16 cellular contexts compared by ENCODE assay signal in genomic region chr17:82787081-82787848, GRCh38. TPM values are rescaled to one million over a fixed set of nuclear protein-coding genes. Genes with fewer than 3 reads are reported as not detected.
DNase-seq lines count a peak whose midpoint lies in the region; ATAC-seq and TF ChIP-seq lines count a peak whose summit lies in the region.
"Had no signal": no experiment of that assay in that cellular context is flagged by ENCODE, and none has a peak within 500 bp of the region (broad histone marks: within the 10 kb centered on the region; RNA-seq: fewer than 3 reads in every experiment).

No MANE protein-coding gene starts in this region.

- intact Hi-C loops in MCF 10A (cut with micrococcal nuclease), result loop anchor here (1.0 kb wide), 1 partner anchor 89 kb away; no protein-coding TSS in a partner anchor

- H3K4me3 Mint-ChIP-seq in MCF 10A (ENCODE audit: unreplicated experiment), result peak overlapping the region; percentile 51
- no peak overlapping the region for H3K4me3 Mint-ChIP-seq in mesothelial cell of epicardium
- H3K4me3 Mint-ChIP-seq: activated naive CD4-positive, alpha-beta T cell treated with anti-CD3 and anti-CD28 coated beads for 36 hours; CD14-positive monocyte; endodermal cell had no signal

- no peak overlapping the region for H3K27ac ChIP-seq in tibial nerve
- H3K27ac ChIP-seq: pancreas had no signal

- no peaks in the 10 kb centered on the region for H3K9me3 ChIP-seq in tibial nerve
- H3K9me3 ChIP-seq: pancreas had no signal

- no peaks in the 10 kb centered on the region for H3K27me3 ChIP-seq in tibial nerve
- H3K27me3 ChIP-seq: pancreas had no signal

- no peak overlapping the region for H3K4me3 ChIP-seq in tibial nerve
- H3K4me3 ChIP-seq: pancreas had no signal

- peak overlapping the region; percentile 81 for H3K27ac Mint-ChIP-seq in MCF 10A (ENCODE audit: low read depth, unreplicated experiment)
- H3K27ac Mint-ChIP-seq in mesothelial cell of epicardium, result peak overlapping the region; percentile 76
- H3K27ac Mint-ChIP-seq: activated naive CD4-positive, alpha-beta T cell treated with anti-CD3 and anti-CD28 coated beads for 36 hours; endodermal cell had no signal

- TF ChIP-seq CTCF in MCF 10A (IDR thresholded peaks at IDR 0.05; ENCODE audit: unreplicated experiment) (no peak), mesothelial cell of epicardium (IDR thresholded peaks at IDR 0.05; ENCODE audit: unreplicated experiment) (no peak), tibial nerve (IDR thresholded peaks at IDR 0.05) (no peak)

- TSS peak; percentile 89 for BruUV-seq in MCF 10A (replicated peaks; lab: Mats Ljungman, UMichigan)

- H3K36me3 ChIP-seq in tibial nerve, result peaks cover 0 to 63% (median 8%) of the 10 kb centered on the region in 3 donors
- H3K36me3 ChIP-seq: pancreas had no signal

- CTCF ChIA-PET in MCF 10A (lab: Yijun Ruan, JAX), result interaction anchor here (0.7 kb wide), 1 partner anchor 89 kb away, joined by 3 read pairs; no protein-coding TSS in a partner anchor

- peaks cover 33% of the 10 kb centered on the region for H3K4me1 Mint-ChIP-seq in MCF 10A (ENCODE audit: insufficient read depth, unreplicated experiment)
- peaks cover 3% of the 10 kb centered on the region for H3K4me1 Mint-ChIP-seq in mesothelial cell of epicardium
- H3K4me1 Mint-ChIP-seq: endodermal cell had no signal

- ATAC-seq in GM21367 (IDR thresholded peaks at IDR 0.05; ENCODE audit: unreplicated experiment), result no peak
- ATAC-seq: activated CD4-positive, CD25-positive, alpha-beta regulatory T cell treated with anti-CD3 and anti-CD28 coated beads, Interleukin-2, amount 50 U/mL, for 24 hours; Panc1 had no signal

- H3K4me1 ChIP-seq in tibial nerve, result peaks cover 0 to under 1% (median 0%) of the 10 kb centered on the region in 4 donors
- H3K4me1 ChIP-seq: pancreas had no signal

- H3K36me3 Mint-ChIP-seq in MCF 10A (ENCODE audit: insufficient read depth, unreplicated experiment), result peaks cover 37% of the 10 kb centered on the region
- peaks cover 2% of the 10 kb centered on the region for H3K36me3 Mint-ChIP-seq in mesothelial cell of epicardium

- H3K27me3 Mint-ChIP-seq in MCF 10A (ENCODE audit: insufficient read depth, unreplicated experiment) (no peaks in the 10 kb centered on the region), mesothelial cell of epicardium (ENCODE audit: low read depth) (no peaks in the 10 kb centered on the region)

- H3K9me3 Mint-ChIP-seq in MCF 10A (ENCODE audit: unreplicated experiment) (no peaks in the 10 kb centered on the region), mesothelial cell of epicardium (no peaks in the 10 kb centered on the region)
- H3K9me3 Mint-ChIP-seq: activated naive CD4-positive, alpha-beta T cell treated with anti-CD3 and anti-CD28 coated beads for 36 hours; CD14-positive monocyte; endodermal cell had no signal

- POLR2A ChIA-PET in MCF 10A (lab: Yijun Ruan, JAX), result interaction anchor here (0.6 to 2.8 kb wide), 6 partner anchors 32 to 309 kb away, joined by 3 to 52 read pairs (median 3); no protein-coding TSS in a partner anchor

- DNase-seq in AG20443 (ENCODE audit: low spot score), result peak; percentile 95
- peak; percentile 61 for DNase-seq in NCI-H128 (lab: John Stamatoyannopoulos, UW; ENCODE audit: unreplicated experiment)
- peak; percentile 98 for DNase-seq in MCF 10A (ENCODE audit: unreplicated experiment)
- DNase-seq in mesothelial cell of epicardium (ENCODE audit: low spot score in 2 of 2, unreplicated experiment in 2 of 2), result no peak
- DNase-seq in ecto neural progenitor cell (ENCODE audit: low spot score), result no peak
- DNase-seq in NOMO-1 treated with DMSO at 0.1 percent for 48 hours (lab: John Stamatoyannopoulos, UW; ENCODE audit: unreplicated experiment), result no peak
- DNase-seq in tibial nerve (ENCODE audit: low spot score in 2 of 2), result no peak
- DNase-seq: activated naive CD4-positive, alpha-beta T cell treated with anti-CD3 and anti-CD28 coated beads for 36 hours; endodermal cell; islet precursor cell; Kasumi-1 had no signal

- TF ChIP-seq POLR2A in tibial nerve (IDR thresholded peaks at IDR 0.05), result no peak

- peak in 1 of 2 donors; percentile 19 for TF ChIP-seq EP300 in tibial nerve (IDR thresholded peaks at IDR 0.05)

- 85 to 87% methylated on average over 26 to 27 of the region's 27 CpGs for WGBS in tibial nerve, 2 donors

RNA-seq across cellular contexts. Expression of gene TBCD, which starts 35.4 kb away (rescaled TPM):
- total RNA-seq in MCF 10A (2022) (66.8 and 76.2 TPM in 2 replicates), mesothelial cell of epicardium (102 to 117 TPM (median 103 TPM) in 3 replicates), tibial nerve (100 to 1,000 TPM in 1 of 4 donors, 10 to 100 TPM in 3; 42.6 to 115 (median 87.9) TPM)

RNA-seq across cellular contexts. Expression of gene FN3K, which starts 51.9 kb away (rescaled TPM):
- total RNA-seq in MCF 10A (2022) (1.3 and 4.0 TPM in 2 replicates), mesothelial cell of epicardium (31.9 to 33.3 TPM (median 33.0 TPM) in 3 replicates), tibial nerve (10 to 100 TPM; 13.3 to 45.5 (median 18.7) TPM)

RNA-seq across cellular contexts. Expression of gene ZNF750, which starts 52.6 kb away (rescaled TPM):
- total RNA-seq in MCF 10A (2022), result 0.14 TPM in 1 of 2 replicates, not detected in the other
- 1.8 to 2.6 TPM (median 2.3 TPM) in 3 replicates for total RNA-seq in mesothelial cell of epicardium
- total RNA-seq in tibial nerve, result not detected
- total RNA-seq: activated naive CD4-positive, alpha-beta T cell treated with anti-CD3 and anti-CD28 coated beads for 36 hours; endodermal cell; pancreas had no signal

Comparison
In these comparisons a context has a peak if more than half of its experiments do, and no peak if none do; other contexts are left out.
1. DNase-seq: peak in AG20443 (single experiment), NCI-H128 (single experiment) and MCF 10A (single experiment); none in mesothelial cell of epicardium (0 of 2), ecto neural progenitor cell (single experiment), NOMO-1 treated with DMSO at 0.1 percent for 48 hours (single experiment) and tibial nerve (0 of 2).